In the genomic region with DNA sequence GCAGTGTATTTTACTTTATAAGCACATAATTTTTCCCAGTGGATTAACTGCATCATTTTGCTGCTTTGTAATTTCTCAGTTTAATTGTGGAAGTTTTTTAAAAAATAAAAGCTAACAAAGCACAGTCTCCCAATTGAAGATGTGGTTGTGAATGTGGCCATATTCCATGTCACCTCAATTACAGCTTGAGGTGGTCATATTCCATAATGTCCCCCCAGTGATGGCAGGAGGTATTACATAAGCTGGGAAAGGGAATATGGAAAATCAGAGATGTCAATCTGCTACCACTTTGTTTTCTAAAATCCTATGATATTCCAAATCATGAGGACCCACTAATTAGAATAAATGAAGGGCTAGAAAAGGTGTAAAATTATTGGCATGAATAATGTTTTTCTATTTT, we compare ENCODE assay signal across 17 cellular contexts.
DNase-seq lines count a peak whose midpoint lies in the region; ATAC-seq, FAIRE-seq and TF ChIP-seq lines count a peak whose summit lies in the region.
"Had no signal": no experiment of that assay in that cellular context is flagged by ENCODE, and none has a peak within 500 bp of the region (broad histone marks: within the 10 kb centered on the region; RNA-seq: fewer than 3 reads in every experiment).

No MANE protein-coding gene starts in this region.

- FAIRE-seq in H54 (lab: Jason Lieb, UNC), result peak; percentile 70
- FAIRE-seq: pancreas had no signal

- TF ChIP-seq POLR2A in H54 (IDR thresholded peaks at IDR 0.05; ENCODE audit: low read depth, low read length), result no peak
- no peak for TF ChIP-seq POLR2A in upper lobe of left lung (IDR thresholded peaks at IDR 0.05)

- H3K27me3 ChIP-seq in kidney epithelial cell (ENCODE audit: control insufficient read depth, insufficient read depth, low read length) (no peaks in the 10 kb centered on the region), upper lobe of left lung (no peaks in the 10 kb centered on the region)
- H3K27me3 ChIP-seq: pancreas, SJSA1 had no signal

- TF ChIP-seq EP300 in upper lobe of left lung (IDR thresholded peaks at IDR 0.05), result no peak

- H3K9me3 Mint-ChIP-seq in stimulated activated effector memory CD8-positive, alpha-beta T cell treated with anti-CD3 and anti-CD28 coated beads, Interleukin-12 subunit alpha, Interleukin-12 subunit beta, amount 100 ng/mL, for 72 hours, result peaks cover 23% of the 10 kb centered on the region
- H3K9me3 Mint-ChIP-seq: brain had no signal

- no peak overlapping the region for H3K4me3 Mint-ChIP-seq in stimulated activated effector memory CD8-positive, alpha-beta T cell treated with anti-CD3 and anti-CD28 coated beads, Interleukin-12 subunit alpha, Interleukin-12 subunit beta, amount 100 ng/mL, for 72 hours
- H3K4me3 Mint-ChIP-seq: brain had no signal

- H3K4me1 Mint-ChIP-seq in stimulated activated effector memory CD8-positive, alpha-beta T cell treated with anti-CD3 and anti-CD28 coated beads, Interleukin-12 subunit alpha, Interleukin-12 subunit beta, amount 100 ng/mL, for 72 hours, result no peaks in the 10 kb centered on the region

- peak; percentile 19 for TF ChIP-seq CTCF in kidney epithelial cell (IDR thresholded peaks at IDR 0.05; ENCODE audit: insufficient read depth, low read length, poor library complexity, severe bottlenecking)
- TF ChIP-seq CTCF in upper lobe of left lung (IDR thresholded peaks at IDR 0.05), result no peak

- no peak for ATAC-seq in stimulated activated effector memory CD8-positive, alpha-beta T cell treated with anti-CD3 and anti-CD28 coated beads, Interleukin-12 subunit alpha, Interleukin-12 subunit beta, amount 100 ng/mL, for 72 hours
- ATAC-seq in upper lobe of left lung (ENCODE audit: low FRiP score in 2 of 2) (no peak), HG03354 (IDR thresholded peaks at IDR 0.05; ENCODE audit: poor library complexity, severe bottlenecking, unreplicated experiment) (no peak)
- ATAC-seq: activated naive CD4-positive, alpha-beta T cell treated with anti-CD3 and anti-CD28 coated beads, Interleukin-2, amount 50 U/mL, for 72 hours; left ventricle myocardium superior; pancreas had no signal

- in situ Hi-C loops in SK-MEL-5 (cut with HindIII; ENCODE audit: low pct_unique_long_range_greater_than_20kb, low sequenced_read_pairs), result no loop called here

- H3K36me3 ChIP-seq in kidney epithelial cell (ENCODE audit: control insufficient read depth, insufficient read depth, low read length) (no peaks in the 10 kb centered on the region), upper lobe of left lung (no peaks in the 10 kb centered on the region)
- H3K36me3 ChIP-seq: pancreas, SJSA1 had no signal

- no peak overlapping the region for H3K4me3 ChIP-seq in kidney epithelial cell (ENCODE audit: low read depth, low read length)
- H3K4me3 ChIP-seq in upper lobe of left lung, result no peak overlapping the region
- H3K4me3 ChIP-seq: pancreas, SJSA1 had no signal

- H3K9me3 ChIP-seq in upper lobe of left lung, result no peaks in the 10 kb centered on the region
- H3K9me3 ChIP-seq: pancreas, SJSA1 had no signal

- DNase-seq in A172 (ENCODE audit: low spot score) (peak; percentile 2), H54 (ENCODE audit: insufficient read length, low spot score) (no peak), SK-MEL-5 (ENCODE audit: low read depth, low spot score) (peak; percentile 42), kidney epithelial cell (ENCODE audit: low read depth) (no peak), caudate nucleus (lab: John Stamatoyannopoulos, UW) (no peak), upper lobe of left lung (no peak)
- no peak for DNase-seq in stimulated activated effector memory CD8-positive, alpha-beta T cell treated with anti-CD3 and anti-CD28 coated beads, Interleukin-12 subunit alpha, Interleukin-12 subunit beta, amount 100 ng/mL, for 72 hours (ENCODE audit: low spot score in 2 of 2)
- DNase-seq: activated CD8-positive, alpha-beta memory T cell treated with anti-CD3 and anti-CD28 coated beads for 24 hours; erythroblast; left ventricle myocardium superior; NCI-H446; pancreas; T-helper 9 cell had no signal

- H3K27ac ChIP-seq in caudate nucleus (ENCODE audit: low read depth, low read length) (no peak overlapping the region), upper lobe of left lung (no peak overlapping the region)
- H3K27ac ChIP-seq: pancreas, SJSA1 had no signal

- no peaks in the 10 kb centered on the region for H3K4me1 ChIP-seq in upper lobe of left lung
- H3K4me1 ChIP-seq: pancreas, SJSA1 had no signal

- no peak overlapping the region for H3K27ac Mint-ChIP-seq in stimulated activated effector memory CD8-positive, alpha-beta T cell treated with anti-CD3 and anti-CD28 coated beads, Interleukin-12 subunit alpha, Interleukin-12 subunit beta, amount 100 ng/mL, for 72 hours
- H3K27ac Mint-ChIP-seq: activated naive CD4-positive, alpha-beta T cell treated with anti-CD3 and anti-CD28 coated beads, Interleukin-2, amount 50 U/mL, for 72 hours; brain had no signal

- H3K36me3 Mint-ChIP-seq in stimulated activated effector memory CD8-positive, alpha-beta T cell treated with anti-CD3 and anti-CD28 coated beads, Interleukin-12 subunit alpha, Interleukin-12 subunit beta, amount 100 ng/mL, for 72 hours, result no peaks in the 10 kb centered on the region
- H3K36me3 Mint-ChIP-seq: brain had no signal

Comparison
In these comparisons a context has a peak if more than half of its experiments do, and no peak if none do; other contexts are left out.
1. DNase-seq: peak in A172 (single experiment) and SK-MEL-5 (single experiment); none in H54 (single experiment), kidney epithelial cell (single experiment), stimulated activated effector memory CD8-positive, alpha-beta T cell treated with anti-CD3 and anti-CD28 coated beads, Interleukin-12 subunit alpha, Interleukin-12 subunit beta, amount 100 ng/mL, for 72 hours (0 of 2), caudate nucleus (0 of 61) and upper lobe of left lung (0 of 2).